Comparison of ENCODE assay signal across 10 cellular contexts in genomic region chr1:226660410-226661182, GRCh38.
A peak's percentile ranks its signal among the peaks of the same experiment; 100 is the strongest.
DNase-seq lines count a peak whose midpoint lies in the region; ATAC-seq, FAIRE-seq and TF ChIP-seq lines count a peak whose summit lies in the region.
"Had no signal": no experiment of that assay in that cellular context is flagged by ENCODE, and none has a peak within 500 bp of the region (broad histone marks: within the 10 kb centered on the region; RNA-seq: fewer than 3 reads in every experiment).

No MANE protein-coding gene starts in this region.

- H3K36me3 Mint-ChIP-seq in MCF 10A (ENCODE audit: insufficient read depth, unreplicated experiment) (no peaks in the 10 kb centered on the region), astrocyte (ENCODE audit: low read depth, unreplicated experiment) (no peaks in the 10 kb centered on the region), mesothelial cell of epicardium (no peaks in the 10 kb centered on the region)

- FAIRE-seq in astrocyte (lab: Jason Lieb, UNC) = no peak
- FAIRE-seq: urothelium cell line had no signal

- H3K4me1 Mint-ChIP-seq in MCF 10A (ENCODE audit: insufficient read depth, unreplicated experiment) (peaks cover 53% of the 10 kb centered on the region), astrocyte (ENCODE audit: low read depth, unreplicated experiment) (peaks cover 67% of the 10 kb centered on the region), mesothelial cell of epicardium (peaks cover 76% of the 10 kb centered on the region)

- DNase-seq in breast epithelium (ENCODE audit: low spot score in 2 of 2) = no peak
- no peak for DNase-seq in MCF 10A (ENCODE audit: unreplicated experiment)
- no peak for DNase-seq in astrocyte (ENCODE audit: low read depth)
- DNase-seq in mesothelial cell of epicardium (ENCODE audit: low spot score in 2 of 2, unreplicated experiment in 2 of 2) = no peak
- DNase-seq in uterus = peak; percentile 64 to 70
- no peak for DNase-seq in SIG-M5 treated with dmso at 0.1 percent for 504 hours (lab: John Stamatoyannopoulos, UW; ENCODE audit: unreplicated experiment)
- DNase-seq in MG63 = no peak
- DNase-seq: Caco-2 had no signal

- no peaks in the 10 kb centered on the region for H3K36me3 ChIP-seq in breast epithelium
- no peaks in the 10 kb centered on the region for H3K36me3 ChIP-seq in astrocyte (ENCODE audit: insufficient read depth, low read length)
- H3K36me3 ChIP-seq in uterus = no peaks in the 10 kb centered on the region
- H3K36me3 ChIP-seq in MG63 = 0 out of 2 replicates have a peak, but pooled peaks cover 2% of the 10 kb centered on the region

- H3K9me3 Mint-ChIP-seq in MCF 10A (ENCODE audit: unreplicated experiment) = no peaks in the 10 kb centered on the region
- H3K9me3 Mint-ChIP-seq in astrocyte (ENCODE audit: unreplicated experiment) = no peaks in the 10 kb centered on the region
- no peaks in the 10 kb centered on the region for H3K9me3 Mint-ChIP-seq in mesothelial cell of epicardium

- H3K4me2 ChIP-seq in astrocyte (ENCODE audit: low read length) = no peak overlapping the region

- H3K4me3 ChIP-seq in breast epithelium = no peak overlapping the region
- H3K4me3 ChIP-seq in astrocyte (ENCODE audit: insufficient read depth, low read depth, low read length) = no peak overlapping the region
- H3K4me3 ChIP-seq in uterus = no peak overlapping the region
- H3K4me3 ChIP-seq in MG63 = no peak overlapping the region

- no peaks in the 10 kb centered on the region for H3K79me2 ChIP-seq in astrocyte (ENCODE audit: insufficient read depth, low read length)

- CTCF ChIA-PET in MCF 10A (lab: Yijun Ruan, JAX) = interaction anchor here (0.5 to 7.4 kb wide), 7 partner anchors 9 to 770 kb away, joined by 3 to 57 read pairs (median 4); no protein-coding TSS in a partner anchor

- POLR2A ChIA-PET in MCF 10A (lab: Yijun Ruan, JAX) = interaction anchor here (2.3 to 4.5 kb wide), 6 partner anchors 13 to 155 kb away, joined by 11 to 47 read pairs (median 30); no protein-coding TSS in a partner anchor

- H3K9ac ChIP-seq in astrocyte (ENCODE audit: low read length) = no peak overlapping the region

- H3K27me3 ChIP-seq in breast epithelium (no peaks in the 10 kb centered on the region), astrocyte (ENCODE audit: insufficient read depth, low read length) (no peaks in the 10 kb centered on the region), uterus (no peaks in the 10 kb centered on the region), MG63 (no peaks in the 10 kb centered on the region)

- BruUV-seq in MCF 10A (replicated peaks; lab: Mats Ljungman, UMichigan) = no TSS peak

- peaks cover 11 to 47% of the 10 kb centered on the region in 2 donors for H3K4me1 ChIP-seq in breast epithelium
- H3K4me1 ChIP-seq in astrocyte (ENCODE audit: insufficient read depth, low read length) = peaks cover 62% of the 10 kb centered on the region
- H3K4me1 ChIP-seq in uterus = peaks cover 37 to 54% of the 10 kb centered on the region in 2 donors

- no peak for TF ChIP-seq POLR2A in breast epithelium (IDR thresholded peaks at IDR 0.05)
- peak in 1 of 2 donors; percentile 8 for TF ChIP-seq POLR2A in uterus (IDR thresholded peaks at IDR 0.05)

- no peak for ATAC-seq in GM21423 (IDR thresholded peaks at IDR 0.05; ENCODE audit: unreplicated experiment)

- H3K27ac Mint-ChIP-seq in MCF 10A (ENCODE audit: low read depth, unreplicated experiment) (no peak overlapping the region), astrocyte (ENCODE audit: unreplicated experiment) (peak overlapping the region; percentile 66), mesothelial cell of epicardium (peak overlapping the region; percentile 93)

- H3K27ac ChIP-seq in breast epithelium (peak overlapping the region; percentile 83 to 91), astrocyte (ENCODE audit: low read depth, low read length) (no peak overlapping the region), uterus (no peak overlapping the region)

- no peak overlapping the region for H2AFZ ChIP-seq in astrocyte (ENCODE audit: low read depth, low read length)

- TF ChIP-seq CTCF in breast epithelium (IDR thresholded peaks at IDR 0.05) (no peak), MCF 10A (IDR thresholded peaks at IDR 0.05; ENCODE audit: unreplicated experiment) (no peak), astrocyte (IDR thresholded peaks at IDR 0.05; ENCODE audit: insufficient read depth, low read depth, low read length) (no peak), mesothelial cell of epicardium (IDR thresholded peaks at IDR 0.05; ENCODE audit: unreplicated experiment) (no peak), uterus (IDR thresholded peaks at IDR 0.05) (no peak)

- H4K20me1 ChIP-seq in astrocyte (ENCODE audit: insufficient read depth, low read length) = no peaks in the 10 kb centered on the region

- H3K27me3 Mint-ChIP-seq in MCF 10A (ENCODE audit: insufficient read depth, unreplicated experiment) = no peaks in the 10 kb centered on the region
- no peaks in the 10 kb centered on the region for H3K27me3 Mint-ChIP-seq in astrocyte (ENCODE audit: low read depth, unreplicated experiment)
- no peaks in the 10 kb centered on the region for H3K27me3 Mint-ChIP-seq in mesothelial cell of epicardium (ENCODE audit: low read depth)

- no peaks in the 10 kb centered on the region for H3K9me3 ChIP-seq in breast epithelium
- no peaks in the 10 kb centered on the region for H3K9me3 ChIP-seq in astrocyte (ENCODE audit: insufficient read depth, low read depth, low read length)
- no peaks in the 10 kb centered on the region for H3K9me3 ChIP-seq in uterus
- H3K9me3 ChIP-seq in MG63 = no peaks in the 10 kb centered on the region
- H3K9me3 ChIP-seq: Caco-2 had no signal

- intact Hi-C loops in breast epithelium (cut with DNase I; ENCODE audit: low total_unique reads) = no loop called here
- intact Hi-C loops in MCF 10A (cut with micrococcal nuclease) = no loop called here
- intact Hi-C loops in uterus (cut with DNase I; ENCODE audit: low total_unique reads) = no loop called here

- no peak overlapping the region for H3K4me3 Mint-ChIP-seq in MCF 10A (ENCODE audit: unreplicated experiment)
- H3K4me3 Mint-ChIP-seq in astrocyte (ENCODE audit: unreplicated experiment) = no peak overlapping the region
- no peak overlapping the region for H3K4me3 Mint-ChIP-seq in mesothelial cell of epicardium

Comparison
In these comparisons a context has a peak if more than half of its experiments do, and no peak if none do; other contexts are left out.
1. DNase-seq: peak in uterus (2 of 2); none in breast epithelium (0 of 2), MCF 10A (single experiment), astrocyte (single experiment), mesothelial cell of epicardium (0 of 2), SIG-M5 treated with dmso at 0.1 percent for 504 hours (single experiment) and MG63 (single experiment).
2. H3K27ac ChIP-seq: peak in breast epithelium (2 of 2); none in astrocyte (single experiment) and uterus (0 of 2).